25 cellular contexts compared by ENCODE assay signal in the genomic region with DNA sequence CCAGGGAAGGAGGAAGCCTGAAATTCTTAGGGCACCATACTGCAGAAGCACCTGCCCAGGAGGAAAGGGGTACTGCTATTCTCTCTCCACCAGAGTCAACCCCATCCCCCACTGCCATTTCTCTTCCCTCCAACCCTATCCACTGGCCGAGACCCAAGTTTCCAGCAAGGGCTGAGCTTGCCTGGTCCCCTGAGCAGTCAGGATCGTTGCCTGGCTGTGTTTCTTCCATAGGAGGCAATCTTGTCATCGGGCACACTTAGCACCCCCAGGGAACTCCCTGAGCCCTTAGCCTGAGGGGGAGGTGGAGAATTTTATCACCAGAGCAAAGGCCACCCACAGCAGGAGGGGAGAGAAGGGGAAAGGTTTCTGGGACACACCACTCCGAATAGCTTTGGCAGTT.
"Had no signal": no experiment of that assay in that cellular context is flagged by ENCODE, and none has a peak within 500 bp of the region (broad histone marks: within the 10 kb centered on the region; RNA-seq: fewer than 3 reads in every experiment).

No MANE protein-coding gene starts in this region.

- H3K36me3 Mint-ChIP-seq: brain; immature natural killer cell; memory B cell; stimulated activated effector memory CD8-positive, alpha-beta T cell treated with anti-CD3 and anti-CD28 coated beads, Interleukin-12 subunit alpha, Interleukin-12 subunit beta, amount 100 ng/mL, for 72 hours had no signal

- ATAC-seq: activated T-cell treated with anti-CD3 and anti-CD28 coated beads, Interleukin-2, amount 50 U/mL, for 72 hours; stimulated activated effector memory CD8-positive, alpha-beta T cell treated with anti-CD3 and anti-CD28 coated beads, Interleukin-12 subunit alpha, Interleukin-12 subunit beta, amount 100 ng/mL, for 72 hours; T-helper 17 cell had no signal

- H3K36me3 ChIP-seq: right lobe of liver, stomach, suprapubic skin, tibial nerve had no signal

- H3K9me3 ChIP-seq: right lobe of liver, suprapubic skin had no signal

- H3K27ac ChIP-seq: parathyroid adenoma, right lobe of liver, skin epidermis, stomach, suprapubic skin, tibial nerve had no signal

- H3K4me3 ChIP-seq: right lobe of liver, skin epidermis, stomach, suprapubic skin, tibial nerve had no signal

- H3K4me1 ChIP-seq: parathyroid adenoma, right lobe of liver, stomach, suprapubic skin, tibial nerve had no signal

- H3K9me3 Mint-ChIP-seq: activated CD4-positive, alpha-beta memory T cell treated with anti-CD3 and anti-CD28 coated beads, Interleukin-2, amount 10 ng/mL, durations not matched to agents 7 days and 5 days; activated CD4-positive, alpha-beta T cell treated with anti-CD3 and anti-CD28 coated beads, Interleukin-2, amount 10 ng/mL, durations not matched to agents 24 days and 14 days; activated T-cell treated with anti-CD3 and anti-CD28 coated beads, Interleukin-2, amount 50 U/mL, for 72 hours; immature natural killer cell; memory B cell; nephron; stimulated activated effector memory CD8-positive, alpha-beta T cell treated with anti-CD3 and anti-CD28 coated beads, Interleukin-12 subunit alpha, Interleukin-12 subunit beta, amount 100 ng/mL, for 72 hours had no signal

- DNase-seq: activated CD4-positive, alpha-beta memory T cell treated with anti-CD3 and anti-CD28 coated beads, Interleukin-2, amount 10 ng/mL, durations not matched to agents 7 days and 5 days; activated CD4-positive, alpha-beta T cell treated with anti-CD3 and anti-CD28 coated beads, Interleukin-2, amount 10 ng/mL, durations not matched to agents 24 days and 14 days; activated effector memory CD4-positive, alpha-beta T cell treated with Interleukin-2 at 50 U/mL for 16 hours; activated naive CD4-positive, alpha-beta T cell treated with anti-CD3 and anti-CD28 coated beads, Interleukin-2, amount 50 U/mL, for 16 hours; activated T-cell treated with anti-CD3 and anti-CD28 coated beads, Interleukin-2, amount 50 U/mL, for 72 hours; caudate nucleus; dermis blood vessel endothelial cell; effector CD8-positive, alpha-beta T cell; erythroblast; foreskin fibroblast; immature natural killer cell; kidney glomerular epithelial cell; nucleus accumbens; right lobe of liver; stimulated activated CD4-positive, alpha-beta T cell treated with anti-CD3 and anti-CD28 coated beads, Interleukin-2, amount 100 ng/mL, for 24 hours; stomach; T-helper 17 cell had no signal

- H3K4me1 Mint-ChIP-seq: activated CD4-positive, alpha-beta memory T cell treated with anti-CD3 and anti-CD28 coated beads, Interleukin-2, amount 10 ng/mL, durations not matched to agents 7 days and 5 days; activated CD4-positive, alpha-beta T cell treated with anti-CD3 and anti-CD28 coated beads, Interleukin-2, amount 10 ng/mL, durations not matched to agents 24 days and 14 days; immature natural killer cell; memory B cell; stimulated activated effector memory CD8-positive, alpha-beta T cell treated with anti-CD3 and anti-CD28 coated beads, Interleukin-12 subunit alpha, Interleukin-12 subunit beta, amount 100 ng/mL, for 72 hours; T-helper 17 cell had no signal

- H2AFZ ChIP-seq: parathyroid adenoma had no signal

- H3K4me3 Mint-ChIP-seq: activated CD4-positive, alpha-beta memory T cell treated with anti-CD3 and anti-CD28 coated beads, Interleukin-2, amount 10 ng/mL, durations not matched to agents 7 days and 5 days; activated CD4-positive, alpha-beta T cell treated with anti-CD3 and anti-CD28 coated beads, Interleukin-2, amount 10 ng/mL, durations not matched to agents 24 days and 14 days; activated T-cell treated with anti-CD3 and anti-CD28 coated beads, Interleukin-2, amount 50 U/mL, for 72 hours; brain; immature natural killer cell; memory B cell; nephron; stimulated activated effector memory CD8-positive, alpha-beta T cell treated with anti-CD3 and anti-CD28 coated beads, Interleukin-12 subunit alpha, Interleukin-12 subunit beta, amount 100 ng/mL, for 72 hours; T-helper 17 cell had no signal

- H3K27ac Mint-ChIP-seq: activated CD4-positive, alpha-beta memory T cell treated with anti-CD3 and anti-CD28 coated beads, Interleukin-2, amount 10 ng/mL, durations not matched to agents 7 days and 5 days; activated CD4-positive, alpha-beta T cell treated with anti-CD3 and anti-CD28 coated beads, Interleukin-2, amount 10 ng/mL, durations not matched to agents 24 days and 14 days; activated T-cell treated with anti-CD3 and anti-CD28 coated beads, Interleukin-2, amount 50 U/mL, for 72 hours; immature natural killer cell; memory B cell; nephron; stimulated activated effector memory CD8-positive, alpha-beta T cell treated with anti-CD3 and anti-CD28 coated beads, Interleukin-12 subunit alpha, Interleukin-12 subunit beta, amount 100 ng/mL, for 72 hours; T-helper 17 cell had no signal

- H3K27me3 ChIP-seq: right lobe of liver, suprapubic skin, tibial nerve had no signal

- H3K79me2 ChIP-seq: parathyroid adenoma had no signal

- H3K9ac ChIP-seq: parathyroid adenoma had no signal
